9 cellular contexts compared by ENCODE assay signal in genomic region chr2:47345584-47345913, GRCh38. TPM values are rescaled to one million over a fixed set of nuclear protein-coding genes. Genes with fewer than 3 reads are reported as not detected.
A peak's percentile ranks its signal among the peaks of the same experiment; 100 is the strongest.
DNase-seq lines count a peak whose midpoint lies in the region; TF ChIP-seq lines count a peak whose summit lies in the region.
"Had no signal": no experiment of that assay in that cellular context is flagged by ENCODE, and none has a peak within 500 bp of the region (broad histone marks: within the 10 kb centered on the region; RNA-seq: fewer than 3 reads in every experiment).

No MANE protein-coding gene starts in this region.

- peak overlapping the region; percentile 83 for H3K9ac ChIP-seq in endocrine pancreas (ENCODE audit: control insufficient read depth, insufficient read depth, low read length)

- H3K36me3 ChIP-seq in BE2C = peaks cover 2% of the 10 kb centered on the region; the same call in 1 of the 2 replicates
- no peaks in the 10 kb centered on the region for H3K36me3 ChIP-seq in endocrine pancreas (ENCODE audit: control insufficient read depth, insufficient read depth, low read length)
- peaks cover 6% of the 10 kb centered on the region for H3K36me3 ChIP-seq in neuron (ENCODE audit: insufficient read depth, low read length)

- H2AFZ ChIP-seq in neuron (ENCODE audit: low read depth, low read length) = peak overlapping the region; percentile 37

- no peaks in the 10 kb centered on the region for H3K27me3 ChIP-seq in BE2C
- H3K27me3 ChIP-seq in endocrine pancreas (ENCODE audit: control insufficient read depth, insufficient read depth, low read length) = no peaks in the 10 kb centered on the region
- no peaks in the 10 kb centered on the region for H3K27me3 ChIP-seq in neuron (ENCODE audit: insufficient read depth, low read length)

- H3K9me3 ChIP-seq in BE2C = no peaks in the 10 kb centered on the region
- H3K9me3 ChIP-seq in endocrine pancreas (ENCODE audit: control insufficient read depth, low read length) = no peaks in the 10 kb centered on the region
- H3K9me3 ChIP-seq in neuron (ENCODE audit: low read length) = peaks cover 3% of the 10 kb centered on the region

- no peak for DNase-seq in BE2C
- DNase-seq in NCI-H1092 (lab: John Stamatoyannopoulos, UW) = peak; percentile 26
- DNase-seq in EL = no peak
- DNase-seq in NCI-H187 (lab: John Stamatoyannopoulos, UW) = no peak
- no peak for DNase-seq in HCEC 1CT
- DNase-seq in activated naive CD4-positive, alpha-beta T cell treated with anti-CD3 and anti-CD28 coated beads, Interleukin-2, amount 50 U/mL, for 16 hours = no peak
- DNase-seq: naive B cell had no signal

- H3K4me1 ChIP-seq in BE2C (no peaks in the 10 kb centered on the region; the same call in 1 of the 2 replicates), endocrine pancreas (ENCODE audit: control insufficient read depth, insufficient read depth, low read length) (peaks cover 14% of the 10 kb centered on the region), neuron (ENCODE audit: insufficient read depth, low read length) (peaks cover 19% of the 10 kb centered on the region)

- TF ChIP-seq CTCF in BE2C (IDR thresholded peaks at IDR 0.05; ENCODE audit: low read depth, low read length) = no peak

- H3K4me3 ChIP-seq in BE2C (ENCODE audit: low read depth, low read length) (peak overlapping the region; percentile 74), endocrine pancreas (ENCODE audit: control insufficient read depth, insufficient read depth, low read length) (peak overlapping the region; percentile 89), neuron (ENCODE audit: low read length) (peak overlapping the region; percentile 70)

RNA-seq across cellular contexts. Expression of gene EPCAM, which starts 23.6 kb away (rescaled TPM):
- 1.2 TPM for polyA plus RNA-seq in BE2C (2012; ENCODE audit: insufficient read depth, insufficient read length, low read depth)

RNA-seq across cellular contexts. Expression of gene MSH2, which starts 57.4 kb away (rescaled TPM):
- polyA plus RNA-seq in BE2C (2012; ENCODE audit: insufficient read depth, insufficient read length, low read depth) = 19.9 TPM
